In the genomic region with DNA sequence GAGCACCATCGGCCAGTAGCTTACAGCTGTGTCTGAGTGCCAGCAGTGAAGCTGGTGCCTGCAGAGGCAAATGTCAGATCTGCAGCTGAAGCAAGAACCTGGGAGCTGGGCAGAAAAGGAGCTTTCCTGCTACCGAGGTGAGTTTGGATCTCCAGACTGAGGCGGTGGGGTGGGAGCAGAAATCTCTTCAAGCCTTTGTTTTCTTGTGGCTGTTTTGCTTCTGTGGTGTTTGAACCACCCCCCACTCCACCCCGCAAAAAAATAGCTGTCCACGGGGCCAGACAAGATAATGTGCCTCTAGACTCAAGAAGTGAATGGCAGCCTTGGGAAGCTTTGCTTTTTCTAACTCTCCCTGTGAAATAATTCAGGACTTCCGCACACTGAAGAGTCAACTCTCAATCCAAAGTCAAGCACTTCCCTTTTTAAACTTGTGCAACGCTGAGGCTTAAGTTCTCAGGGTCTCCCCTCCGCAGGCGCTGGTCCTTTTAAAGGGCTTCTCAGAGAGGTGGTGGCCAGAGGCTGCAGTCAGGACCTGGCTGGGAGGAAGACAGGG, we compare ENCODE assay signal across 8 cellular contexts.
DNase-seq lines count a peak whose midpoint lies in the region; ATAC-seq and TF ChIP-seq lines count a peak whose summit lies in the region.

No MANE protein-coding gene starts in this region.

- H3K9me3 ChIP-seq in BLaER1, result peaks cover 13% of the 10 kb centered on the region; the same call in 1 of the 2 replicates
- no peaks in the 10 kb centered on the region for H3K9me3 ChIP-seq in mesodermal cell (ENCODE audit: control insufficient read depth, low read length)
- no peaks in the 10 kb centered on the region for H3K9me3 ChIP-seq in body of pancreas

- H3K27me3 Mint-ChIP-seq in activated naive CD8-positive, alpha-beta T cell treated with anti-CD3 and anti-CD28 coated beads, Interleukin-2, amount 50 U/mL, for 24 hours, result peaks cover 10% of the 10 kb centered on the region

- H3K27ac ChIP-seq in BLaER1 (no peak overlapping the region), mesodermal cell (ENCODE audit: low read depth, low read length, severe bottlenecking) (no peak overlapping the region), body of pancreas (peak overlapping the region in 2 of 4 donors; percentile 72 to 94)

- ATAC-seq in HG03175 (IDR thresholded peaks at IDR 0.05; ENCODE audit: unreplicated experiment) (peak; percentile 22), GM18517 (IDR thresholded peaks at IDR 0.05; ENCODE audit: unreplicated experiment) (no peak), body of pancreas (no peak)
- no peak for ATAC-seq in activated naive CD8-positive, alpha-beta T cell treated with anti-CD3 and anti-CD28 coated beads, Interleukin-2, amount 50 U/mL, for 24 hours

- intact Hi-C loops in body of pancreas (cut with DNase I), result no loop called here

- peaks cover 39% of the 10 kb centered on the region for H3K4me1 Mint-ChIP-seq in activated naive CD8-positive, alpha-beta T cell treated with anti-CD3 and anti-CD28 coated beads, Interleukin-2, amount 50 U/mL, for 24 hours

- H3K9me3 Mint-ChIP-seq in activated naive CD8-positive, alpha-beta T cell treated with anti-CD3 and anti-CD28 coated beads, Interleukin-2, amount 50 U/mL, for 24 hours, result no peaks in the 10 kb centered on the region

- TF ChIP-seq CTCF in body of pancreas (IDR thresholded peaks at IDR 0.05), result no peak

- peak overlapping the region; percentile 67 for H3K4me3 ChIP-seq in BLaER1
- peak overlapping the region; percentile 40 for H3K4me3 ChIP-seq in mesodermal cell (ENCODE audit: extremely low read depth, insufficient read depth, low read length, poor library complexity, severe bottlenecking)
- H3K4me3 ChIP-seq in body of pancreas, result peak overlapping the region in 1 of 2 donors; percentile 27

- DNase-seq in activated naive CD8-positive, alpha-beta T cell treated with anti-CD3 and anti-CD28 coated beads, Interleukin-2, amount 50 U/mL, for 24 hours, result no peak
- DNase-seq in mesenteric fat pad (ENCODE audit: low spot score), result no peak
- DNase-seq in stimulated activated CD4-positive, alpha-beta T cell treated with anti-CD3 and anti-CD28 coated beads, Interleukin-4, amount 100 ng/mL, for 1 hour, result no peak
- DNase-seq in body of pancreas, result no peak

- H3K27me3 ChIP-seq in BLaER1 (peaks cover 46% of the 10 kb centered on the region), body of pancreas (no peaks in the 10 kb centered on the region)

- no peak for TF ChIP-seq POLR2A in body of pancreas (IDR thresholded peaks at IDR 0.05)

- H3K27ac Mint-ChIP-seq in activated naive CD8-positive, alpha-beta T cell treated with anti-CD3 and anti-CD28 coated beads, Interleukin-2, amount 50 U/mL, for 24 hours, result no peak overlapping the region

- 54 to 56% methylated on average over 5 to 7 of the region's 9 CpGs for WGBS in mesodermal cell (ENCODE audit: insufficient coverage in 2 of 2), 2 experiments
- WGBS in body of pancreas, 2 donors, result 21 to 26% methylated on average over 9 of the region's 9 CpGs

- H3K9ac ChIP-seq in BLaER1, result 0 out of 2 replicates have a peak overlapping the region, but pooled peaks have one; percentile 16

- no peaks in the 10 kb centered on the region for H3K36me3 Mint-ChIP-seq in activated naive CD8-positive, alpha-beta T cell treated with anti-CD3 and anti-CD28 coated beads, Interleukin-2, amount 50 U/mL, for 24 hours (ENCODE audit: low read depth)

- H4K20me1 ChIP-seq in BLaER1, result peaks cover 9% of the 10 kb centered on the region

- peak overlapping the region; percentile 80 for H3K4me3 Mint-ChIP-seq in activated naive CD8-positive, alpha-beta T cell treated with anti-CD3 and anti-CD28 coated beads, Interleukin-2, amount 50 U/mL, for 24 hours

- H3K36me3 ChIP-seq in BLaER1 (no peaks in the 10 kb centered on the region), mesodermal cell (ENCODE audit: control insufficient read depth, insufficient read depth, low read length) (no peaks in the 10 kb centered on the region), body of pancreas (replicated peaks in 1 of 2; ENCODE audit: insufficient read depth in 1 of 2, low read depth in 2 of 2) (no peaks in the 10 kb centered on the region)

- peak overlapping the region; percentile 95 for H3K4me2 ChIP-seq in BLaER1

- H3K4me1 ChIP-seq in BLaER1 (peaks cover 35% of the 10 kb centered on the region), mesodermal cell (ENCODE audit: control insufficient read depth, insufficient read depth, low read length, poor library complexity, severe bottlenecking) (peaks cover 3% of the 10 kb centered on the region), body of pancreas (peaks cover 31% of the 10 kb centered on the region)
